Comparison of ENCODE assay signal across 29 cellular contexts in genomic region chr10:108453166-108453565, GRCh38.
"Had no signal": no experiment of that assay in that cellular context is flagged by ENCODE, and none has a peak within 500 bp of the region (broad histone marks: within the 10 kb centered on the region; RNA-seq: fewer than 3 reads in every experiment).

No MANE protein-coding gene starts in this region.

- H3K27me3 Mint-ChIP-seq: dendritic cell treated with granulocyte-macrophage colony-stimulating factor and Interleukin-4, amounts not matched to agents 40 ng/mL and 50 ng/mL, for 4 days; naive B cell; natural killer cell treated with Interleukin-12 subunit alpha and Interleukin-12 subunit beta and Interleukin-15 and Interleukin-18, amount 100 ng/mL, for 72 hours; stimulated activated naive CD8-positive, alpha-beta T cell treated with anti-CD3 and anti-CD28 coated beads, Interleukin-15, amount 100 ng/mL, for 72 hours had no signal

- H3K9me3 Mint-ChIP-seq: dendritic cell treated with granulocyte-macrophage colony-stimulating factor and Interleukin-4, amounts not matched to agents 40 ng/mL and 50 ng/mL, for 4 days; endodermal cell; neural crest cell had no signal

- H3K27me3 ChIP-seq: colonic mucosa, gastrocnemius medialis, right atrium auricular region, suprapubic skin, transverse colon, upper lobe of right lung, uterus had no signal

- ATAC-seq: esophagus mucosa; gastrocnemius medialis; left colon; left ventricle myocardium superior; lower lobe of right lung; mucosa of descending colon; natural killer cell treated with Interleukin-12 subunit alpha and Interleukin-12 subunit beta and Interleukin-15 and Interleukin-18, amount 100 ng/mL, for 72 hours; sciatic nerve; stimulated activated naive CD8-positive, alpha-beta T cell treated with anti-CD3 and anti-CD28 coated beads, Interleukin-15, amount 100 ng/mL, for 72 hours; upper lobe of right lung had no signal

- H3K9me3 ChIP-seq: colonic mucosa, gastrocnemius medialis, lower lobe of right lung, mucosa of descending colon, prostate gland, right atrium auricular region, suprapubic skin, transverse colon, upper lobe of right lung, uterus had no signal

- H3K4me2 ChIP-seq: smooth muscle cell had no signal

- DNase-seq: colonic mucosa; effector CD8-positive, alpha-beta T cell; endodermal cell; gastrocnemius medialis; head of caudate nucleus; left colon; left ventricle myocardium superior; lower lobe of right lung; mucosa of descending colon; naive B cell; stimulated activated CD4-positive, alpha-beta T cell treated with anti-CD3 and anti-CD28 coated beads, Interleukin-12 subunit alpha, Interleukin-12 subunit beta, amount 100 ng/mL, for 4 hours; stimulated activated CD4-positive, alpha-beta T cell treated with anti-CD3 and anti-CD28 coated beads, Interleukin-1b, Interleukin-23, amount 100 ng/mL, for 48 hours; stimulated activated CD4-positive, alpha-beta T cell treated with anti-CD3 and anti-CD28 coated beads, Interleukin-4, amount 100 ng/mL, for 1 hour; stimulated activated CD8-positive, alpha-beta memory T cell treated with anti-CD3 and anti-CD28 coated beads, Interleukin-4, amount 100 ng/mL, for 48 hours; stimulated activated naive CD4-positive, alpha-beta T cell; stimulated activated naive CD8-positive, alpha-beta T cell treated with anti-CD3 and anti-CD28 coated beads, Interleukin-15, amount 100 ng/mL, for 72 hours; transverse colon; upper lobe of right lung; uterus had no signal

- H3K36me3 Mint-ChIP-seq: naive B cell had no signal

- H3K36me3 ChIP-seq: colonic mucosa, gastrocnemius medialis, lower lobe of right lung, prostate gland, right atrium auricular region, suprapubic skin, transverse colon, upper lobe of right lung, uterus had no signal

- H3K4me1 Mint-ChIP-seq: naive B cell; neural crest cell; stimulated activated naive CD8-positive, alpha-beta T cell treated with anti-CD3 and anti-CD28 coated beads, Interleukin-15, amount 100 ng/mL, for 72 hours had no signal

- H3K4me3 ChIP-seq: colonic mucosa, gastrocnemius medialis, lower lobe of right lung, mucosa of descending colon, prostate gland, right atrium auricular region, smooth muscle cell, suprapubic skin, transverse colon, upper lobe of right lung, uterus had no signal

- H3K4me1 ChIP-seq: colonic mucosa, gastrocnemius medialis, lower lobe of right lung, prostate gland, right atrium auricular region, suprapubic skin, transverse colon, upper lobe of right lung, uterus had no signal

- H3K27ac Mint-ChIP-seq: dendritic cell treated with granulocyte-macrophage colony-stimulating factor and Interleukin-4, amounts not matched to agents 40 ng/mL and 50 ng/mL, for 4 days; endodermal cell; naive B cell; natural killer cell treated with Interleukin-12 subunit alpha and Interleukin-12 subunit beta and Interleukin-15 and Interleukin-18, amount 100 ng/mL, for 72 hours; stimulated activated naive CD8-positive, alpha-beta T cell treated with anti-CD3 and anti-CD28 coated beads, Interleukin-15, amount 100 ng/mL, for 72 hours had no signal

- H3K4me3 Mint-ChIP-seq: dendritic cell treated with granulocyte-macrophage colony-stimulating factor and Interleukin-4, amounts not matched to agents 40 ng/mL and 50 ng/mL, for 4 days; endodermal cell; naive B cell; natural killer cell treated with Interleukin-12 subunit alpha and Interleukin-12 subunit beta and Interleukin-15 and Interleukin-18, amount 100 ng/mL, for 72 hours; neural crest cell; stimulated activated naive CD8-positive, alpha-beta T cell treated with anti-CD3 and anti-CD28 coated beads, Interleukin-15, amount 100 ng/mL, for 72 hours had no signal

- H3K27ac ChIP-seq: colonic mucosa, epithelial cell of prostate, gastrocnemius medialis, lower lobe of right lung, prostate gland, right atrium auricular region, suprapubic skin, transverse colon, upper lobe of right lung, uterus had no signal
